ENCODE assay signal across 16 cellular contexts in genomic region chr5:9279779-9280178, GRCh38.
A peak's percentile ranks its signal among the peaks of the same experiment; 100 is the strongest.
DNase-seq lines count a peak whose midpoint lies in the region; ATAC-seq and TF ChIP-seq lines count a peak whose summit lies in the region.
"Had no signal": no experiment of that assay in that cellular context is flagged by ENCODE, and none has a peak within 500 bp of the region (broad histone marks: within the 10 kb centered on the region; RNA-seq: fewer than 3 reads in every experiment).

No MANE protein-coding gene starts in this region.

- intact Hi-C loops in CD14-positive monocyte (cut with micrococcal nuclease), result no loop called here

- TF ChIP-seq CTCF in neural crest cell (conservative IDR thresholded peaks at IDR 0.05) (no peak), CD14-positive monocyte (IDR thresholded peaks at IDR 0.05) (no peak)

- H3K27ac Mint-ChIP-seq in neural crest cell (ENCODE audit: unreplicated experiment), result peak overlapping the region; percentile 91
- no peak overlapping the region for H3K27ac Mint-ChIP-seq in CD14-positive monocyte
- H3K27ac Mint-ChIP-seq: CD4-positive, alpha-beta T cell; CD8-positive, alpha-beta T cell had no signal

- peak; percentile 61 for ATAC-seq in left lobe of liver
- ATAC-seq: CD8-positive, alpha-beta T cell had no signal

- DNase-seq in kidney tubule cell (ENCODE audit: low spot score), result peak; percentile 66
- no peak for DNase-seq in left lobe of liver (ENCODE audit: low spot score)
- no peak for DNase-seq in neural crest cell (ENCODE audit: low read depth, low spot score)
- no peak for DNase-seq in NK-92 treated with Interleukin-12 subunit alpha and Interleukin-12 subunit beta, amount 100 ng/mL, for 24 hours (lab: John Stamatoyannopoulos, UW)
- no peak for DNase-seq in CD14-positive monocyte (ENCODE audit: low spot score)
- DNase-seq in GM19238 (ENCODE audit: insufficient read length, low spot score), result no peak
- DNase-seq: 8988T; ACHN; BE2C; C1 segment of cervical spinal cord; Caco-2; Calu3; CD4-positive, alpha-beta T cell; CD8-positive, alpha-beta T cell; DMS79 treated with DMSO at 0.1 percent for 48 hours; GF-D8 had no signal

- H3K4me1 Mint-ChIP-seq in neural crest cell (peaks cover 3% of the 10 kb centered on the region), CD14-positive monocyte (no peaks in the 10 kb centered on the region)

- peaks cover 12% of the 10 kb centered on the region for H3K9me3 Mint-ChIP-seq in neural crest cell
- H3K9me3 Mint-ChIP-seq in CD14-positive monocyte, result peaks cover 0 to 8% (median 3%) of the 10 kb centered on the region in 7 donors
- H3K9me3 Mint-ChIP-seq: CD4-positive, alpha-beta T cell had no signal

- no peak overlapping the region for H3K4me3 Mint-ChIP-seq in neural crest cell
- H3K4me3 Mint-ChIP-seq in CD14-positive monocyte, result no peak overlapping the region
- H3K4me3 Mint-ChIP-seq: CD4-positive, alpha-beta T cell; CD8-positive, alpha-beta T cell had no signal

- H3K36me3 Mint-ChIP-seq in neural crest cell (ENCODE audit: low read depth), result peaks cover 32% of the 10 kb centered on the region
- no peaks in the 10 kb centered on the region for H3K36me3 Mint-ChIP-seq in CD14-positive monocyte
- H3K36me3 Mint-ChIP-seq: CD8-positive, alpha-beta T cell had no signal

- H3K27me3 Mint-ChIP-seq in neural crest cell (ENCODE audit: low read depth) (no peaks in the 10 kb centered on the region), CD14-positive monocyte (ENCODE audit: low read depth in 3 of 3) (peaks cover 0 to 5% (median 0%) of the 10 kb centered on the region in 3 donors)
- H3K27me3 Mint-ChIP-seq: CD4-positive, alpha-beta T cell had no signal
